Comparison of ENCODE assay signal across 16 cellular contexts in the genomic region with DNA sequence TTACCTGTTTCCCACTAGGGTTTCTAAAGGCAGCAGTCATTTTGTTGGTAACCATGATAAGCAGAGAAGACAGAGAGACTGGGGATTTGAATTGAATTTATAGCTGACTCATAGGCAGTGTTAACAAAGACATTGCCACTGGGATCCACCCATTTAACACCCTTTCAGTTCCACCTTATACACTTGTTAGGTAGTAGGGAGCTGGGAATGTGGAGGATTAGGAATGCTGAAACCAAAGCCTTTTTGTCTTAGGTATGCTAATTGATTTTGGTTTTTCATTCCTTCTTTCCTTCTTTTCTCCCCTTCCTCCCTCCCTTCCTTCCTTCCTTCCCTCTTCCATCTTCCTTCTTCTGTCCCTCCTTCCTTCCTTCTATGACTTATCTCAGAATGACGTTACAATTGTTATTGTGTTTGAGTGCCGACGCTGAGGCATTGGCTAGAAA. TPM values are rescaled to one million over a fixed set of nuclear protein-coding genes. Genes with fewer than 3 reads are reported as not detected.
DNase-seq lines count a peak whose midpoint lies in the region; ATAC-seq and TF ChIP-seq lines count a peak whose summit lies in the region.
"Had no signal": no experiment of that assay in that cellular context is flagged by ENCODE, and none has a peak within 500 bp of the region (broad histone marks: within the 10 kb centered on the region; RNA-seq: fewer than 3 reads in every experiment).

No MANE protein-coding gene starts in this region.

- H3K27me3 ChIP-seq in left lung (no peaks in the 10 kb centered on the region), gastroesophageal sphincter (no peaks in the 10 kb centered on the region)
- H3K27me3 ChIP-seq: ascending aorta, pancreas had no signal

- no peak overlapping the region for H3K4me3 ChIP-seq in choroid plexus epithelial cell (ENCODE audit: low read depth, low read length)
- no peak overlapping the region for H3K4me3 ChIP-seq in left lung
- no peak overlapping the region for H3K4me3 ChIP-seq in gastroesophageal sphincter
- H3K4me3 ChIP-seq: ascending aorta, pancreas had no signal

- H3K4me1 ChIP-seq in left lung (peaks cover 0 to 3% of the 10 kb centered on the region in 2 donors), gastroesophageal sphincter (no peaks in the 10 kb centered on the region)
- H3K4me1 ChIP-seq: ascending aorta, pancreas had no signal

- TF ChIP-seq EP300 in gastroesophageal sphincter (IDR thresholded peaks at IDR 0.05) = no peak

- no peaks in the 10 kb centered on the region for H3K9me3 ChIP-seq in left lung
- H3K9me3 ChIP-seq in gastroesophageal sphincter = peaks cover 0 to 5% (median 0%) of the 10 kb centered on the region in 3 donors
- H3K9me3 ChIP-seq: ascending aorta, pancreas had no signal

- H3K27ac ChIP-seq in left lung = no peak overlapping the region
- no peak overlapping the region for H3K27ac ChIP-seq in gastroesophageal sphincter
- H3K27ac ChIP-seq: ascending aorta, pancreas had no signal

- TF ChIP-seq POLR2A in gastroesophageal sphincter (IDR thresholded peaks at IDR 0.05) = no peak

- no peaks in the 10 kb centered on the region for H3K36me3 ChIP-seq in left lung
- no peaks in the 10 kb centered on the region for H3K36me3 ChIP-seq in gastroesophageal sphincter
- H3K36me3 ChIP-seq: ascending aorta, pancreas had no signal

- intact Hi-C loops in left lung (cut with DNase I) = no loop called here

- TF ChIP-seq CTCF in choroid plexus epithelial cell (conservative IDR thresholded peaks at IDR 0.05; ENCODE audit: low read depth, low read length) = no peak
- TF ChIP-seq CTCF in left lung (IDR thresholded peaks at IDR 0.05) = no peak
- no peak for TF ChIP-seq CTCF in gastroesophageal sphincter (IDR thresholded peaks at IDR 0.05)

- ATAC-seq in left lung = peak; percentile 12
- ATAC-seq in gastroesophageal sphincter = no peak
- no peak for ATAC-seq in HG02759 (IDR thresholded peaks at IDR 0.05; ENCODE audit: unreplicated experiment)
- ATAC-seq in HG03469 (IDR thresholded peaks at IDR 0.05; ENCODE audit: unreplicated experiment) = no peak
- ATAC-seq: effector memory CD8-positive, alpha-beta T cell; pancreas had no signal

- DNase-seq in DMS153 (lab: John Stamatoyannopoulos, UW) = peak; percentile 50
- DNase-seq in DMS153 treated with DMSO at 0.1 percent for 48 hours (lab: John Stamatoyannopoulos, UW; ENCODE audit: unreplicated experiment) = no peak
- peak; percentile 50 for DNase-seq in NCI-H146 (lab: John Stamatoyannopoulos, UW)
- DNase-seq in choroid plexus epithelial cell (ENCODE audit: low read depth) = peak; percentile 29
- DNase-seq in left lung = no peak
- DNase-seq: activated CD4-positive, alpha-beta T cell treated with anti-CD3 and anti-CD28 coated beads, Interleukin-2, amount 10 ng/mL, durations not matched to agents 24 days and 14 days; Calu3; effector memory CD8-positive, alpha-beta T cell; head of caudate nucleus; NCI-H1048; pancreas; stimulated activated CD4-positive, alpha-beta T cell treated with anti-CD3 and anti-CD28 coated beads, Interleukin-2, amount 100 ng/mL, for 24 hours had no signal

- 27 to 45% methylated on average over 2 to 3 of the region's 3 CpGs for WGBS in gastroesophageal sphincter (ENCODE audit: low coverage in 1 of 2), 2 donors

RNA-seq across cellular contexts. Expression of gene EVI5, which starts 7.5 kb away (rescaled TPM):
- total RNA-seq in left lung (10 to 100 TPM; 40.3 to 49.7 TPM), gastroesophageal sphincter (10 to 100 TPM; 39.5 to 49.7 (median 48.6) TPM)

RNA-seq across cellular contexts. Expression of gene RPL5, which starts 39.5 kb away (rescaled TPM):
- 100 to 1,000 TPM; 695 to 747 TPM for total RNA-seq in left lung
- 1,000 to 10,000 TPM; 1,169 to 2,433 (median 2,010) TPM for total RNA-seq in gastroesophageal sphincter

Comparison
In these comparisons a context has a peak if more than half of its experiments do, and no peak if none do; other contexts are left out.
1. DNase-seq: peak in DMS153 (single experiment), NCI-H146 (single experiment) and choroid plexus epithelial cell (single experiment); none in DMS153 treated with DMSO at 0.1 percent for 48 hours (single experiment) and left lung (0 of 2).